Comparison of ENCODE assay signal across 8 cellular contexts in genomic region chr2:196160101-196160500, GRCh38. TPM values are rescaled to one million over a fixed set of nuclear protein-coding genes. Genes with fewer than 3 reads are reported as not detected.
A peak's percentile ranks its signal among the peaks of the same experiment; 100 is the strongest.
DNase-seq lines count a peak whose midpoint lies in the region; ATAC-seq and TF ChIP-seq lines count a peak whose summit lies in the region.

No MANE protein-coding gene starts in this region.

- peaks cover 27% of the 10 kb centered on the region for H3K4me1 ChIP-seq in adipocyte (ENCODE audit: control insufficient read depth, insufficient read depth, low read length)

- H3K27me3 ChIP-seq in adipocyte (replicated peaks; ENCODE audit: control insufficient read depth, insufficient read depth, low read length) (no peaks in the 10 kb centered on the region), kidney epithelial cell (ENCODE audit: control insufficient read depth, insufficient read depth, low read length) (no peaks in the 10 kb centered on the region), dorsolateral prefrontal cortex (no peaks in the 10 kb centered on the region)

- H3K9ac ChIP-seq in adipocyte (ENCODE audit: low read length), result peak overlapping the region; percentile 78

- H3K36me3 ChIP-seq in adipocyte (ENCODE audit: control insufficient read depth, insufficient read depth, low read length, severe bottlenecking) (peaks cover 74% of the 10 kb centered on the region), kidney epithelial cell (ENCODE audit: control insufficient read depth, insufficient read depth, low read length) (peaks cover 2% of the 10 kb centered on the region)

- DNase-seq in AG08395 (ENCODE audit: low spot score) (peak; percentile 79), NOMO-1 treated with DMSO at 0.1 percent for 48 hours (lab: John Stamatoyannopoulos, UW; ENCODE audit: unreplicated experiment) (peak; percentile 99), adipocyte (ENCODE audit: low read depth) (peak; percentile 92), kidney epithelial cell (ENCODE audit: low read depth) (peak; percentile 85), NCI-H2081 treated with DMSO at 0.1 percent for 48 hours (lab: John Stamatoyannopoulos, UW) (no peak), dorsolateral prefrontal cortex (no peak)

- peak overlapping the region; percentile 54 for H3K4me3 ChIP-seq in adipocyte (ENCODE audit: low read length)
- H3K4me3 ChIP-seq in kidney epithelial cell (ENCODE audit: low read depth, low read length), result no peak overlapping the region
- H3K4me3 ChIP-seq in dorsolateral prefrontal cortex, result no peak overlapping the region

- ATAC-seq in GM18520 (IDR thresholded peaks at IDR 0.05; ENCODE audit: unreplicated experiment) (peak; percentile 63), HG02970 (IDR thresholded peaks at IDR 0.05; ENCODE audit: low FRiP score, unreplicated experiment) (peak; percentile 39)

- intact Hi-C loops in dorsolateral prefrontal cortex (cut with DNase I), result no loop called here

- H3K9me3 ChIP-seq in adipocyte (ENCODE audit: control insufficient read depth, low read length), result no peaks in the 10 kb centered on the region

- no peak for TF ChIP-seq CTCF in kidney epithelial cell (IDR thresholded peaks at IDR 0.05; ENCODE audit: insufficient read depth, low read length, poor library complexity, severe bottlenecking)
- TF ChIP-seq CTCF in dorsolateral prefrontal cortex (IDR thresholded peaks at IDR 0.05 in 54 of 56, conservative IDR thresholded peaks at IDR 0.05 in 2 of 56; ENCODE audit: low read depth in 1 of 56, partially characterized antibody in 56 of 56), result no peak

- H3K27ac ChIP-seq in dorsolateral prefrontal cortex, result no peak overlapping the region

RNA-seq across cellular contexts. Expression of gene STK17B, which starts 11.3 kb away (rescaled TPM):
- total RNA-seq in kidney epithelial cell (6.0 and 8.2 TPM in 2 replicates), dorsolateral prefrontal cortex (10 to 100 TPM in 72 of 120 experiments, 1 to 10 TPM in 48; 4.1 to 30.1 (median 11.2) TPM)

Comparison
In these comparisons a context has a peak if more than half of its experiments do, and no peak if none do; other contexts are left out.
1. DNase-seq: peak in AG08395 (single experiment), NOMO-1 treated with DMSO at 0.1 percent for 48 hours (single experiment), adipocyte (single experiment) and kidney epithelial cell (single experiment); none in NCI-H2081 treated with DMSO at 0.1 percent for 48 hours (single experiment) and dorsolateral prefrontal cortex (0 of 10).